In the genomic region with DNA sequence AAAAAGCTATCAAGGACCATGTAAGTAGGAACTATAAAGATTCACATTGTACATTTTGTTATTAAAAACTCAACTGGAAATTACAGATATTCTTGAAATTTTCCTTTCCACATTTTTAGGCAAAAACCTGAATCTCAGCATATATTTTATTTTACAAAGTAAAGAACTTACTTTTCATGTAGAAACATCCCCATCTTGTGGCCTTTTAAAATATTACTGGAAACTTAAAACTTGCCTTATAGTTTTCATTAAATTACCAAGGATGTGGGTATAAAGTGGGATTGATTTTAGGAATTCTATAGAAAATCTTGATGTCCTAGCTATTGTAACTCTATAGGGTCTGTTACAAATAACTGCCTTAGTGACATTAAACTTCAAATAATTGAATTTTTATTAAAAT, we compare ENCODE assay signal across 8 cellular contexts. TPM values are rescaled to one million over a fixed set of nuclear protein-coding genes. Genes with fewer than 3 reads are reported as not detected.
A peak's percentile ranks its signal among the peaks of the same experiment; 100 is the strongest.
DNase-seq lines count a peak whose midpoint lies in the region; ATAC-seq, FAIRE-seq and TF ChIP-seq lines count a peak whose summit lies in the region.

No MANE protein-coding gene starts in this region.

- intact Hi-C loops in right cardiac atrium (cut with DNase I) (loop anchor here in 3 of 4 donors (5.0 to 10.0 kb wide), 2 partner anchors 90 to 382 kb away; no protein-coding TSS in a partner anchor), uterus (cut with DNase I; ENCODE audit: low total_unique reads) (no loop called here)

- H3K27me3 ChIP-seq in cardiac muscle cell (no peaks in the 10 kb centered on the region), right cardiac atrium (ENCODE audit: control insufficient read depth, insufficient read depth) (no peaks in the 10 kb centered on the region), uterus (no peaks in the 10 kb centered on the region)

- no peak for ATAC-seq in right cardiac atrium

- TF ChIP-seq CTCF in cardiac muscle cell (IDR thresholded peaks at IDR 0.05; ENCODE audit: low read depth, low read length) (peak; percentile 41), RWPE1 (conservative IDR thresholded peaks at IDR 0.05; ENCODE audit: low read depth) (peak; percentile 65), uterus (IDR thresholded peaks at IDR 0.05) (peak; percentile 28 to 40 (median 38))

- POLR2A ChIA-PET in RWPE1 (lab: Yijun Ruan, JAX; ENCODE audit: low non-redundant PET), result no interaction called here

- DNase-seq in cardiac muscle cell (ENCODE audit: low read depth in 1 of 2, low spot score in 1 of 2) (peak; percentile 28 to 64), right cardiac atrium (no peak), RWPE1 (ENCODE audit: low spot score) (no peak), globus pallidus (ENCODE audit: low spot score) (peak; percentile 37), uterus (no peak), GM12891 (ENCODE audit: insufficient read length, low spot score) (no peak), SHP77 treated with DMSO at 0.1 percent for 48 hours (lab: John Stamatoyannopoulos, UW) (no peak)
- no peak for DNase-seq in activated naive CD4-positive, alpha-beta T cell treated with anti-CD3 and anti-CD28 coated beads, Interleukin-2, amount 50 U/mL, for 16 hours

- H3K36me3 ChIP-seq in cardiac muscle cell, result peaks cover 27% of the 10 kb centered on the region
- H3K36me3 ChIP-seq in uterus, result no peaks in the 10 kb centered on the region

- no peaks in the 10 kb centered on the region for H3K9me3 ChIP-seq in cardiac muscle cell (ENCODE audit: low read depth)
- H3K9me3 ChIP-seq in right cardiac atrium (ENCODE audit: control insufficient read depth, low read length), result no peaks in the 10 kb centered on the region
- H3K9me3 ChIP-seq in uterus, result no peaks in the 10 kb centered on the region

- no peaks in the 10 kb centered on the region for H3K4me1 ChIP-seq in cardiac muscle cell (ENCODE audit: low read depth)
- H3K4me1 ChIP-seq in right cardiac atrium (ENCODE audit: control insufficient read depth, insufficient read depth, low read length), result no peaks in the 10 kb centered on the region
- H3K4me1 ChIP-seq in uterus, result no peaks in the 10 kb centered on the region

- no peak for FAIRE-seq in GM12891 (lab: Jason Lieb, UNC)

- CTCF ChIA-PET in RWPE1 (lab: Yijun Ruan, JAX), result interaction anchor here (0.7 to 1.1 kb wide), 4 partner anchors 88 to 202 kb away, joined by 3 to 7 read pairs (median 3); no protein-coding TSS in a partner anchor

- no peak overlapping the region for H3K4me3 ChIP-seq in cardiac muscle cell
- no peak overlapping the region for H3K4me3 ChIP-seq in right cardiac atrium (ENCODE audit: low read length)
- H3K4me3 ChIP-seq in uterus, result no peak overlapping the region

- H3K27ac ChIP-seq in cardiac muscle cell (no peak overlapping the region), right cardiac atrium (ENCODE audit: low read length) (no peak overlapping the region), RWPE1 (no peak overlapping the region), uterus (no peak overlapping the region)

- TF ChIP-seq POLR2A in uterus (IDR thresholded peaks at IDR 0.05) (no peak), GM12891 (IDR thresholded peaks at IDR 0.05; ENCODE audit: low read depth, low read length) (no peak)

TF ChIP-seq in GM12891, 5 proteins besides CTCF, POLR2A, EP300 and RAD21:
- TF ChIP-seq PAX5 (IDR thresholded peaks at IDR 0.05; ENCODE audit: insufficient read depth, low read length, severe bottlenecking), result no peak
- TF ChIP-seq TAF1 (IDR thresholded peaks at IDR 0.05; ENCODE audit: low read depth, low read length), result no peak
- TF ChIP-seq POU2F2 (IDR thresholded peaks at IDR 0.05; ENCODE audit: low read depth, low read length), result no peak
- no peak for TF ChIP-seq SPI1 (IDR thresholded peaks at IDR 0.05; ENCODE audit: low read depth, low read length)
- no peak for TF ChIP-seq POLR2AphosphoS5 (IDR thresholded peaks at IDR 0.05; ENCODE audit: low read depth, low read length)

RNA-seq across cellular contexts. Expression of gene DBF4, which starts 10.6 kb away (rescaled TPM):
- total RNA-seq in cardiac muscle cell (16.2 and 29.4 TPM in 2 replicates), right cardiac atrium (1 to 10 TPM; 2.2 to 2.8 (median 2.5) TPM), uterus (10 to 100 TPM in 2 of 4 donors, 1 to 10 TPM in 2; 1.3 to 27.7 (median 9.4) TPM)
- polyA plus RNA-seq in cardiac muscle cell (18.1 and 31.0 TPM in 2 replicates), right cardiac atrium (1.6 TPM)
- polyA plus RNA-seq in GM12891 (2012; ENCODE audit: low read depth, missing spikeins), result 24.7 TPM

RNA-seq across cellular contexts. Expression of gene SLC25A40, which starts 10.7 kb away (rescaled TPM):
- 7.1 and 26.1 TPM in 2 replicates for total RNA-seq in cardiac muscle cell
- polyA plus RNA-seq in cardiac muscle cell, result 8.1 and 21.4 TPM in 2 replicates
- total RNA-seq in right cardiac atrium, result 10 to 100 TPM; 25.7 to 28.4 (median 27.1) TPM
- 8.6 TPM for polyA plus RNA-seq in right cardiac atrium
- total RNA-seq in uterus, result 10 to 100 TPM in 3 of 4 donors, 1 to 10 TPM in 1; 3.2 to 90.2 (median 27.1) TPM
- polyA plus RNA-seq in GM12891 (2012; ENCODE audit: low read depth, missing spikeins), result 14.3 TPM

RNA-seq across cellular contexts. Expression of gene ADAM22, which starts 47.2 kb away (rescaled TPM):
- total RNA-seq in cardiac muscle cell, result 4.1 and 5.8 TPM in 2 replicates
- polyA plus RNA-seq in cardiac muscle cell, result 1.1 and 3.5 TPM in 2 replicates
- 1 to 10 TPM; 2.5 to 5.6 (median 3.9) TPM for total RNA-seq in right cardiac atrium
- 0.57 TPM for polyA plus RNA-seq in right cardiac atrium
- 10 to 100 TPM in 2 of 4 donors, 1 to 10 TPM in 2; 6.8 to 87.5 (median 13.3) TPM for total RNA-seq in uterus
- 4.0 TPM for polyA plus RNA-seq in GM12891 (2012; ENCODE audit: low read depth, missing spikeins)

Comparison
In these comparisons a context has a peak if more than half of its experiments do, and no peak if none do; other contexts are left out.
1. DNase-seq: peak in cardiac muscle cell (2 of 2) and globus pallidus (single experiment); none in right cardiac atrium (0 of 3), RWPE1 (single experiment), uterus (0 of 2), activated naive CD4-positive, alpha-beta T cell treated with anti-CD3 and anti-CD28 coated beads, Interleukin-2, amount 50 U/mL, for 16 hours (single experiment), GM12891 (single experiment) and SHP77 treated with DMSO at 0.1 percent for 48 hours (single experiment).
2. Peak in every context shown above with its lines, with median percentiles within 50 percentile points of each other: CTCF ChIP-seq.